8 cellular contexts compared by ENCODE assay signal in genomic region chr7:100220833-100221718, GRCh38. TPM values are rescaled to one million over a fixed set of nuclear protein-coding genes. Genes with fewer than 3 reads are reported as not detected.
DNase-seq lines count a peak whose midpoint lies in the region; ATAC-seq and TF ChIP-seq lines count a peak whose summit lies in the region.

No MANE protein-coding gene starts in this region.

- H3K27me3 Mint-ChIP-seq in naive thymus-derived CD8-positive, alpha-beta T cell: peaks cover 0 to 2% (median 0%) of the 10 kb centered on the region in 5 donors

- H3K9me3 Mint-ChIP-seq in naive thymus-derived CD8-positive, alpha-beta T cell: no peaks in the 10 kb centered on the region

- intact Hi-C loops in Right ventricle myocardium superior (cut with DNase I): no loop called here

- peak; percentile 89 for DNase-seq in activated CD8-positive, alpha-beta memory T cell treated with anti-CD3 and anti-CD28 coated beads for 24 hours
- peak; percentile 54 to 94 (median 84) for DNase-seq in naive thymus-derived CD8-positive, alpha-beta T cell
- no peak for DNase-seq in C1 segment of cervical spinal cord (lab: John Stamatoyannopoulos, UW)
- DNase-seq in Right ventricle myocardium superior: no peak
- DNase-seq in omental fat pad (ENCODE audit: low spot score): no peak

- no peak for TF ChIP-seq CTCF in omental fat pad (IDR thresholded peaks at IDR 0.05)

- POLR2A ChIA-PET in naive thymus-derived CD8-positive, alpha-beta T cell (lab: Charles Lee): interaction anchor here (0.5 to 4.5 kb wide), 39 partner anchors 10 to 345 kb away, joined by 3 to 31 read pairs (median 4); partner anchors contain the start of genes AP4M1, CNPY4, COPS6 and LAMTOR4

- peak overlapping the region; percentile 96 to 100 (median 98) for H3K27ac Mint-ChIP-seq in naive thymus-derived CD8-positive, alpha-beta T cell

- TF ChIP-seq POLR2A in GM18526 (IDR thresholded peaks at IDR 0.05; ENCODE audit: extremely low read depth, insufficient read length): peak; percentile 72

- peak overlapping the region; percentile 88 to 99 (median 96) for H3K4me3 Mint-ChIP-seq in naive thymus-derived CD8-positive, alpha-beta T cell

- H3K4me1 Mint-ChIP-seq in naive thymus-derived CD8-positive, alpha-beta T cell: peaks cover 24 to 78% (median 69%) of the 10 kb centered on the region in 4 donors

- H3K36me3 Mint-ChIP-seq in naive thymus-derived CD8-positive, alpha-beta T cell: peaks cover 5 to 34% (median 5%) of the 10 kb centered on the region in 3 donors

- peak; percentile 48 for ATAC-seq in HG03066 (IDR thresholded peaks at IDR 0.05; ENCODE audit: low read depth, unreplicated experiment)
- peak; percentile 62 to 80 for ATAC-seq in naive thymus-derived CD8-positive, alpha-beta T cell
- ATAC-seq in HG03565 (IDR thresholded peaks at IDR 0.05; ENCODE audit: unreplicated experiment): no peak
- no peak for ATAC-seq in Right ventricle myocardium superior (ENCODE audit: poor library complexity)
- no peak for ATAC-seq in omental fat pad (ENCODE audit: low FRiP score)

RNA-seq across cellular contexts. Expression of gene PVRIG, which starts 1.3 kb away (rescaled TPM):
- total RNA-seq in naive thymus-derived CD8-positive, alpha-beta T cell: 10 to 100 TPM; 81.5 to 83.8 TPM
- 10 to 100 TPM; 79.1 to 85.4 (median 84.7) TPM for polyA plus RNA-seq in naive thymus-derived CD8-positive, alpha-beta T cell
- total RNA-seq in Right ventricle myocardium superior (not detected), omental fat pad (1 to 10 TPM in 2 of 4 donors, under 1 TPM in 1, not detected in 1; 0.74 to 2.2 (median 1.1) TPM)

RNA-seq across cellular contexts. Expression of gene STAG3, which starts 43.4 kb away (rescaled TPM):
- 10 to 100 TPM; 12.0 to 12.1 TPM for total RNA-seq in naive thymus-derived CD8-positive, alpha-beta T cell
- 1 to 10 TPM; 6.0 to 8.6 (median 6.9) TPM for polyA plus RNA-seq in naive thymus-derived CD8-positive, alpha-beta T cell
- total RNA-seq in Right ventricle myocardium superior (0.94 TPM), omental fat pad (1 to 10 TPM in 1 of 4 donors, under 1 TPM in 3; 0.28 to 1.7 (median 0.85) TPM)

RNA-seq across cellular contexts. Expression of gene GPC2, which starts 43.9 kb away (rescaled TPM):
- total RNA-seq in naive thymus-derived CD8-positive, alpha-beta T cell: 10 to 100 TPM; 39.0 to 40.1 TPM
- 1 to 10 TPM in 1 of 3 donors, under 1 TPM in 2; 0.09 to 1.1 (median 0.42) TPM for polyA plus RNA-seq in naive thymus-derived CD8-positive, alpha-beta T cell
- total RNA-seq in Right ventricle myocardium superior: 0.13 TPM
- under 1 TPM in 1 of 4 donors, not detected in 3; 0.48 TPM for total RNA-seq in omental fat pad

RNA-seq across cellular contexts. Expression of gene GAL3ST4, which starts 52.7 kb away (rescaled TPM):
- total RNA-seq in naive thymus-derived CD8-positive, alpha-beta T cell: 10 to 100 TPM; 37.0 to 39.1 TPM
- polyA plus RNA-seq in naive thymus-derived CD8-positive, alpha-beta T cell: 1 to 10 TPM; 4.0 to 6.5 (median 5.4) TPM
- 1.7 TPM for total RNA-seq in Right ventricle myocardium superior
- 1 to 10 TPM in 2 of 4 donors, under 1 TPM in 2; 0.75 to 2.2 (median 1.1) TPM for total RNA-seq in omental fat pad

Comparison
In these comparisons a context has a peak if more than half of its experiments do, and no peak if none do; other contexts are left out.
1. ATAC-seq: peak in HG03066 (single experiment) and naive thymus-derived CD8-positive, alpha-beta T cell (2 of 2); none in HG03565 (single experiment), Right ventricle myocardium superior (single experiment) and omental fat pad (single experiment).
2. DNase-seq: peak in activated CD8-positive, alpha-beta memory T cell treated with anti-CD3 and anti-CD28 coated beads for 24 hours (single experiment) and naive thymus-derived CD8-positive, alpha-beta T cell (10 of 10); none in C1 segment of cervical spinal cord (0 of 14), Right ventricle myocardium superior (single experiment) and omental fat pad (single experiment).
3. RNA of gene PVRIG, which starts 1.3 kb away (total RNA-seq): 81.5 to 83.8 TPM in naive thymus-derived CD8-positive, alpha-beta T cell; 0.74 to 2.2 TPM in omental fat pad and not detected in Right ventricle myocardium superior (single experiment); every median in the first group is over 10 times any median in the second.
4. RNA of gene GPC2, which starts 43.9 kb away (total RNA-seq): 39.0 to 40.1 TPM in naive thymus-derived CD8-positive, alpha-beta T cell; 0.48 TPM in omental fat pad and 0.13 TPM in Right ventricle myocardium superior (single experiment); every median in the first group is over 10 times any median in the second.